Comparison of ENCODE assay signal across 8 cellular contexts in the genomic region with DNA sequence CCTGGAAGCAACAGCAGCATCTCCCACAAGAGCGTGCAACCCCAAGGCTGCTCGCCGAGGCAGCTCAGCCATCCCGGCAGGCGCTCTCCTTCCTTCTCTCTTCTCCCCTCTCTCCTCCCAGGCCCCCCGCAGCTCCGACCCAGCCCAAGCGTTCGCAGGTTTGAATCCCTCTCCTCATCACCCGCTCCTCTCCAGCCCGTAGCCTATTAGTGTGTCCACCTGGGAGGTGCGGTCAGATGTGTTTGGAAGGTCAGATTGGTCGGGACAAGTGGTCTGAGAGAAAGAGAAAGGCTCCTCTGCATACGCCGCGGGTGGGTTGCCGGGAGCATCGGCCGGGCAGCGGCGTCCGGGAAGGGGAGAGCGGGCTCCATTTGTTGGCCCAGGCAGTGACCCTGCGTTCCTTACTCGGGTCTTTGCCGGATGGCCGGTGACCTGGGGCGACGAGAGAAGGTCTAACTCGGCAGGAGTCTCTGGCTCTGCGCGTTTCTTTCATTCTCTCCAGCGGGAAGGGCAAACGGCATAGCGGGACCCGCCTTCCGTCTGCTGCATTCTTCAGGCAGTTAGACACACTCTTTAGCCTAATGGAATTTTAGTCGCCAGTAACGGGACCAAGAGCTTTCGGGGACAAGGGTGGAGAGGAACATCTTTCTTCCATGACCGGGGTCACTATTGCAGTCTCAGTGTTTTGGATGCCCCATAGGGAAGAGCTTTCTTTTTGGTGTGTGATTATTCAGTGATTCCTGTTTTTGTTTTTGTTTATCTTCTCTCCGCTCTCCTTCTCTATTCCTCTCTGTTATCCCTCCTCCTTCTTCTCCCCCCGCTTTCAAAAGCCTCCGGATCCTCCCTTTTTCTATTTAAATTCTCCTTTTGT. TPM values are rescaled to one million over a fixed set of nuclear protein-coding genes. Genes with fewer than 3 reads are reported as not detected.
DNase-seq lines count a peak whose midpoint lies in the region; ATAC-seq and TF ChIP-seq lines count a peak whose summit lies in the region.

No MANE protein-coding gene starts in this region.

- H3K9me3 ChIP-seq in gastroesophageal sphincter: no peaks in the 10 kb centered on the region
- no peaks in the 10 kb centered on the region for H3K9me3 ChIP-seq in neural cell (ENCODE audit: low read length)

- H3K9me2 ChIP-seq in neural cell (ENCODE audit: insufficient read depth, low read length): no peaks in the 10 kb centered on the region

- TF ChIP-seq POLR2A in gastroesophageal sphincter (IDR thresholded peaks at IDR 0.05): no peak

- peak overlapping the region; percentile 88 for H2AFZ ChIP-seq in neural cell (ENCODE audit: low read depth, low read length)

- H3K36me3 Mint-ChIP-seq in T-helper 1 cell treated with Interleukin-12 subunit alpha and Interleukin-12 subunit beta and Interleukin-4 antibody, amounts not matched to agents 30 μg/mL and 1 μg/mL, for 36 hours (ENCODE audit: low read depth): no peaks in the 10 kb centered on the region
- H3K36me3 Mint-ChIP-seq in activated T-helper 1 cell treated with anti-CD3 and anti-CD28 coated beads, Interleukin-12 subunit alpha, Interleukin-12 subunit beta, Interleukin-2, Interleukin-4 antibody, amounts not matched to agents 30 ng/mL and 10 ng/mL and 1 ng/mL, durations not matched to agents 14 hours and 24 hours and 36 hours (ENCODE audit: low read depth): no peaks in the 10 kb centered on the region

- H3K36me3 ChIP-seq in gastroesophageal sphincter (no peaks in the 10 kb centered on the region), neural cell (ENCODE audit: insufficient read depth, low read length) (peaks cover 4% of the 10 kb centered on the region)

- H3K4me3 Mint-ChIP-seq in T-helper 1 cell treated with Interleukin-12 subunit alpha and Interleukin-12 subunit beta and Interleukin-4 antibody, amounts not matched to agents 30 μg/mL and 1 μg/mL, for 36 hours: peak overlapping the region; percentile 80
- H3K4me3 Mint-ChIP-seq in activated T-helper 1 cell treated with anti-CD3 and anti-CD28 coated beads, Interleukin-12 subunit alpha, Interleukin-12 subunit beta, Interleukin-2, Interleukin-4 antibody, amounts not matched to agents 30 ng/mL and 10 ng/mL and 1 ng/mL, durations not matched to agents 14 hours and 24 hours and 36 hours: peak overlapping the region; percentile 77

- no peaks in the 10 kb centered on the region for H3F3A ChIP-seq in neural cell (ENCODE audit: insufficient read depth, low read length, poor library complexity, severe bottlenecking)

- peak overlapping the region; percentile 23 to 55 for H3K4me3 ChIP-seq in gastroesophageal sphincter
- H3K4me3 ChIP-seq in neural cell (ENCODE audit: low read length): peak overlapping the region; percentile 82

- TF ChIP-seq EP300 in gastroesophageal sphincter (IDR thresholded peaks at IDR 0.05) (no peak), neural cell (conservative IDR thresholded peaks at IDR 0.05; ENCODE audit: poor library complexity, severe bottlenecking) (no peak)

- H3K9ac ChIP-seq in neural cell (ENCODE audit: low read length): peak overlapping the region; percentile 80

- ATAC-seq in HG03432 (IDR thresholded peaks at IDR 0.05; ENCODE audit: unreplicated experiment) (peak; percentile 20), gastroesophageal sphincter (peak; percentile 24), GM18517 (IDR thresholded peaks at IDR 0.05; ENCODE audit: unreplicated experiment) (no peak)

- H4K20me1 ChIP-seq in neural cell (ENCODE audit: insufficient read depth): no peaks in the 10 kb centered on the region

- WGBS in gastroesophageal sphincter (ENCODE audit: low coverage in 1 of 2), 2 donors: 0 to 3% methylated on average over 2 to 15 of the region's 44 CpGs

- intact Hi-C loops in activated T-helper 1 cell treated with anti-CD3 and anti-CD28 coated beads, Interleukin-12 subunit alpha, Interleukin-12 subunit beta, Interleukin-2, Interleukin-4 antibody, amounts not matched to agents 30 ng/mL and 10 ng/mL and 1 ng/mL, durations not matched to agents 14 hours and 24 hours and 36 hours (cut with micrococcal nuclease): loop anchor here (2.0 kb wide), 1 partner anchor 33 kb away; no protein-coding TSS in a partner anchor

- H3K4me2 ChIP-seq in neural cell (ENCODE audit: low read length): peak overlapping the region; percentile 88

- H3K27me3 ChIP-seq in gastroesophageal sphincter (peaks cover 90% of the 10 kb centered on the region), neural cell (ENCODE audit: insufficient read depth, low read depth, low read length) (peaks cover 32% of the 10 kb centered on the region)

- no peak overlapping the region for H3K27ac Mint-ChIP-seq in T-helper 1 cell treated with Interleukin-12 subunit alpha and Interleukin-12 subunit beta and Interleukin-4 antibody, amounts not matched to agents 30 μg/mL and 1 μg/mL, for 36 hours
- H3K27ac Mint-ChIP-seq in activated T-helper 1 cell treated with anti-CD3 and anti-CD28 coated beads, Interleukin-12 subunit alpha, Interleukin-12 subunit beta, Interleukin-2, Interleukin-4 antibody, amounts not matched to agents 30 ng/mL and 10 ng/mL and 1 ng/mL, durations not matched to agents 14 hours and 24 hours and 36 hours: no peak overlapping the region

- no peak for DNase-seq in T-helper 1 cell
- no peak for DNase-seq in activated T-helper 1 cell treated with anti-CD3 and anti-CD28 coated beads, Interleukin-12 subunit alpha, Interleukin-12 subunit beta, Interleukin-2, Interleukin-4 antibody, amounts not matched to agents 30 ng/mL and 10 ng/mL and 1 ng/mL, durations not matched to agents 14 hours and 24 hours and 36 hours (ENCODE audit: low spot score)
- DNase-seq in SK-N-DZ (ENCODE audit: low spot score): no peak

- TF ChIP-seq RAD21 in neural cell (conservative IDR thresholded peaks at IDR 0.05): no peak

- peaks cover 0 to 36% (median 25%) of the 10 kb centered on the region in 3 donors for H3K4me1 ChIP-seq in gastroesophageal sphincter

- no peaks in the 10 kb centered on the region for H3K9me3 Mint-ChIP-seq in T-helper 1 cell treated with Interleukin-12 subunit alpha and Interleukin-12 subunit beta and Interleukin-4 antibody, amounts not matched to agents 30 μg/mL and 1 μg/mL, for 36 hours
- no peaks in the 10 kb centered on the region for H3K9me3 Mint-ChIP-seq in activated T-helper 1 cell treated with anti-CD3 and anti-CD28 coated beads, Interleukin-12 subunit alpha, Interleukin-12 subunit beta, Interleukin-2, Interleukin-4 antibody, amounts not matched to agents 30 ng/mL and 10 ng/mL and 1 ng/mL, durations not matched to agents 14 hours and 24 hours and 36 hours

- H3K27me3 Mint-ChIP-seq in T-helper 1 cell treated with Interleukin-12 subunit alpha and Interleukin-12 subunit beta and Interleukin-4 antibody, amounts not matched to agents 30 μg/mL and 1 μg/mL, for 36 hours (ENCODE audit: low read depth): peaks cover 74% of the 10 kb centered on the region
- peaks cover 76% of the 10 kb centered on the region for H3K27me3 Mint-ChIP-seq in activated T-helper 1 cell treated with anti-CD3 and anti-CD28 coated beads, Interleukin-12 subunit alpha, Interleukin-12 subunit beta, Interleukin-2, Interleukin-4 antibody, amounts not matched to agents 30 ng/mL and 10 ng/mL and 1 ng/mL, durations not matched to agents 14 hours and 24 hours and 36 hours (ENCODE audit: insufficient read depth)

- peaks cover 9% of the 10 kb centered on the region for H3K79me2 ChIP-seq in neural cell (replicated peaks; ENCODE audit: insufficient read depth, low read length)

- TF ChIP-seq CTCF in gastroesophageal sphincter (IDR thresholded peaks at IDR 0.05): no peak
- no peak for TF ChIP-seq CTCF in neural cell (IDR thresholded peaks at IDR 0.05; ENCODE audit: poor library complexity, severe bottlenecking)

- H3K27ac ChIP-seq in gastroesophageal sphincter: no peak overlapping the region
- H3K27ac ChIP-seq in neural cell (ENCODE audit: low read length): peak overlapping the region; percentile 79

- peaks cover 16% of the 10 kb centered on the region for H3K4me1 Mint-ChIP-seq in T-helper 1 cell treated with Interleukin-12 subunit alpha and Interleukin-12 subunit beta and Interleukin-4 antibody, amounts not matched to agents 30 μg/mL and 1 μg/mL, for 36 hours (ENCODE audit: low read depth)
- peaks cover 23% of the 10 kb centered on the region for H3K4me1 Mint-ChIP-seq in activated T-helper 1 cell treated with anti-CD3 and anti-CD28 coated beads, Interleukin-12 subunit alpha, Interleukin-12 subunit beta, Interleukin-2, Interleukin-4 antibody, amounts not matched to agents 30 ng/mL and 10 ng/mL and 1 ng/mL, durations not matched to agents 14 hours and 24 hours and 36 hours (ENCODE audit: low read depth)

TF ChIP-seq in neural cell, 6 proteins besides CTCF, POLR2A, EP300 and RAD21 (continues in another document):
- TF ChIP-seq MXI1 (conservative IDR thresholded peaks at IDR 0.05; ENCODE audit: poor library complexity, severe bottlenecking): peak; percentile 47

RNA-seq across cellular contexts. Expression of gene TMEFF2, which starts 1.1 kb away (rescaled TPM):
- not detected in 2 replicates for total RNA-seq in activated T-helper 1 cell treated with anti-CD3 and anti-CD28 coated beads, Interleukin-12 subunit alpha, Interleukin-12 subunit beta, Interleukin-2, Interleukin-4 antibody, amounts not matched to agents 30 ng/mL and 10 ng/mL and 1 ng/mL, durations not matched to agents 14 hours and 24 hours and 36 hours
- total RNA-seq in gastroesophageal sphincter: 1 to 10 TPM in 2 of 4 donors, under 1 TPM in 2; 0.42 to 3.0 (median 0.83) TPM
- 24.6 and 29.1 TPM in 2 replicates for polyA plus RNA-seq in neural cell
- 33.6 and 36.7 TPM in 2 replicates for polyA minus RNA-seq in neural cell
- 4.1 and 4.9 TPM in 2 replicates for polyA plus RNA-seq in SK-N-DZ (2014; cell fraction: cytosol; rRNA removed)
- polyA plus RNA-seq in SK-N-DZ (2014; cell fraction: nucleus; rRNA removed): 2.1 and 3.9 TPM in 2 replicates
